Comparison of ENCODE assay signal across 21 cellular contexts in the genomic region with DNA sequence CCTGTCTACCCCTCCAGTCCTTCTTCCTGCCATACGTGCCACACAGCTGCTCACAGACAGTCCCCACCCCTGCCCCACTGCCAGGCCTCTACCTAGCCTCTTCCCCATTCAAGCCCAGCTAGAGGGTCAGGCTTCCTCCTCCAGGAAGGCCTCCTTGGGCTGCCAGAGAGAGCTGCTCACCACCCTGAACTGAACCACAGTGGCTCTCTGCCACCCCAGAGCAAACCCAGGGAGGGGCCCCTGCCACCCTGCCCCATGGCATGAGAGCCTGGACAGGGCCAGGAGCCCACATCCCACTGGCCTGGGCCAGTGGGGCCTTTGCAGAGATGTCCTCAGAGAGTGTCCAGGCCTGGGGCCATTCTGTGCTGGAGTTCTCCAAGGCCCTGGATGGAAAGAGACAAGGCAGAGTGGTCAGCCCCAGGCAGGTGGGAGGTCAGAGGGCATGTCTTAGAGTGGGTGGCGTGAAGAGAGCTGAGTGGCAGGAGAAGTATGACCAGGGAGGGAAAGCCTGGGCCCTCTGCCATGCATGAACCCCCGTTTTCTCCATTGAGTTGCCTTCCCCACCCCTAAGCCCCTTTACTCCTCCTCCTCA. TPM values are rescaled to one million over a fixed set of nuclear protein-coding genes. Genes with fewer than 3 reads are reported as not detected.
"Had no signal": no experiment of that assay in that cellular context is flagged by ENCODE, and none has a peak within 500 bp of the region (broad histone marks: within the 10 kb centered on the region; RNA-seq: fewer than 3 reads in every experiment).

No MANE protein-coding gene starts in this region.

- H3K4me3 ChIP-seq: dorsolateral prefrontal cortex, pancreas, testis had no signal

- H3K9me3 Mint-ChIP-seq: activated CD4-positive, alpha-beta memory T cell treated with anti-CD3 and anti-CD28 coated beads for 36 hours; activated T-cell treated with anti-CD3 and anti-CD28 coated beads, Interleukin-2, amount 50 U/mL, for 4 hours had no signal

- H3K27ac Mint-ChIP-seq: activated CD4-positive, alpha-beta memory T cell treated with anti-CD3 and anti-CD28 coated beads for 36 hours; activated naive CD4-positive, alpha-beta T cell treated with anti-CD3 and anti-CD28 coated beads, Interleukin-2, amount 50 U/mL, for 72 hours had no signal

- H3K9me3 ChIP-seq: pancreas, testis had no signal

- H3K27me3 Mint-ChIP-seq: activated CD4-positive, alpha-beta memory T cell treated with anti-CD3 and anti-CD28 coated beads for 36 hours had no signal

- H3K27ac ChIP-seq: brain microvascular endothelial cell, dorsolateral prefrontal cortex, pancreas, testis had no signal

- H3K36me3 Mint-ChIP-seq: activated CD4-positive, alpha-beta memory T cell treated with anti-CD3 and anti-CD28 coated beads for 36 hours; activated naive CD4-positive, alpha-beta T cell treated with anti-CD3 and anti-CD28 coated beads, Interleukin-2, amount 50 U/mL, for 72 hours had no signal

- H3K4me3 Mint-ChIP-seq: activated CD4-positive, alpha-beta memory T cell treated with anti-CD3 and anti-CD28 coated beads for 36 hours; activated T-cell treated with anti-CD3 and anti-CD28 coated beads, Interleukin-2, amount 50 U/mL, for 4 hours; nephron progenitor cell had no signal

- H3K4me1 ChIP-seq: pancreas, testis had no signal

- H3K27me3 ChIP-seq: brain microvascular endothelial cell, dorsolateral prefrontal cortex, pancreas, testis had no signal

- H3K36me3 ChIP-seq: brain microvascular endothelial cell, pancreas had no signal

- DNase-seq: activated CD4-positive, alpha-beta memory T cell treated with anti-CD3 and anti-CD28 coated beads for 36 hours; activated T-cell treated with anti-CD3 and anti-CD28 coated beads, Interleukin-2, amount 50 U/mL, for 4 hours; amniotic stem cell; brain microvascular endothelial cell; cerebellar nuclear complex; foreskin fibroblast; glutamatergic neuron; mammary epithelial cell; nephron progenitor cell; small intestine; stimulated activated CD4-positive, alpha-beta T cell treated with anti-CD3 and anti-CD28 coated beads, Interleukin-1b, Interleukin-23, amount 100 ng/mL, for 48 hours; stimulated activated naive CD4-positive, alpha-beta T cell; T-helper 9 cell; testis had no signal

RNA-seq across cellular contexts. Expression of a gene that starts 40.4 kb away (rescaled TPM):
- total RNA-seq: activated CD4-positive, alpha-beta memory T cell treated with anti-CD3 and anti-CD28 coated beads for 36 hours; activated naive CD4-positive, alpha-beta T cell treated with anti-CD3 and anti-CD28 coated beads, Interleukin-2, amount 50 U/mL, for 72 hours; activated T-cell treated with anti-CD3 and anti-CD28 coated beads, Interleukin-2, amount 50 U/mL, for 4 hours; esophagus mucosa; left lobe of liver; mammary epithelial cell; renal cortical epithelial cell; urinary bladder had no signal
